Comparison of ENCODE assay signal across 1 cellular context in genomic region chr17:49677134-49677932, GRCh38.
TF ChIP-seq lines count a peak whose summit lies in the region.

No MANE protein-coding gene starts in this region.

TF ChIP-seq in HCT116, 20 proteins besides CTCF, POLR2A, EP300 and RAD21 (continued from another document):
- TF ChIP-seq POLR2AphosphoS5 (IDR thresholded peaks at IDR 0.05; ENCODE audit: low read depth, low read length) (peak; percentile 84), CEBPB (IDR thresholded peaks at IDR 0.05; ENCODE audit: low read depth) (no peak), CBX3 (IDR thresholded peaks at IDR 0.05; ENCODE audit: low read depth) (no peak), SIN3A (IDR thresholded peaks at IDR 0.05; ENCODE audit: low read depth) (peak; percentile 87), MAX (IDR thresholded peaks at IDR 0.05) (0 out of 2 replicates have a peak, but pooled peaks have one; percentile 45), YY1 (IDR thresholded peaks at IDR 0.05; ENCODE audit: extremely low read depth, insufficient replicate concordance, low read depth, low read length) (peak; percentile 37), ZBTB33 (IDR thresholded peaks at IDR 0.05; ENCODE audit: extremely low read depth, insufficient replicate concordance, low read length) (no peak), EZH2 (IDR thresholded peaks at IDR 0.05) (no peak), JUND (IDR thresholded peaks at IDR 0.05) (no peak)
